ENCODE assay signal across 10 cellular contexts in the genomic region with DNA sequence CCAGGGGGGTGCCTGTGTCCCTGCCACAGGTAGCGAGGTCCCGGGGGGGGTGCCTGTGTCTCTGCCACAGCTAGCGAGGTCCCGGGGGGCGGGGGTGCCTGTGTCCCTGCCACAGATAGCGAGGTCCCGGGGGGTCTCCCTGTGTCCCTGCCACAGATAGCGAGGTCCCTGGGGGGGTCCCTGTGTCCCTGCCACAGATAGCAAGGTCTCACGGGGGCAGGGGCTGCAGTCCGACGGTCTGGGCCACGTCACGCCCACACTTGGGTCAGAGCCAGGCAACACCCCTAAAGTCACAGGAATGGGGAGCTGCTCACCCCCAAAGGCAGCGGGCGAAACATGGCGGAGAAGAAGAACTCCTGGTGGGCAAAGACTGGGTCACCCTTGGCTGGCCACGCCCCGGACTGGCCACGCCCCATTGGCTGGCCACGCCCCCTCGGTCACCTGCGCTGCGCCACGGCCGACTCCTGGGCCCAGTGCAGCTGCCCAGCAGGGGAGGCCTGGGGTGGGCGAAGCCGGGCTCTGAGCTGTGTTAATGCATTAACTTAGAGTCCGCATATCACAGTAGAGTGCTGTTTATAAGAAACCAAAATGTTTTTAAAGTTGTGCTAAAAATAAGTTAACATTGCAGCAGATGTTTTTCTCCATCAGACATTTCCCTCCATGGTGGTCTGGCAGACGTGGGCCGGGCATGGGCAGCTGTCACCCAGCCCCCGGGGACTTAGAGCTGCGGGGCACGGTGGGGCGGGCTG. TPM values are rescaled to one million over a fixed set of nuclear protein-coding genes. Genes with fewer than 3 reads are reported as not detected.
DNase-seq lines count a peak whose midpoint lies in the region; ATAC-seq, FAIRE-seq and TF ChIP-seq lines count a peak whose summit lies in the region.
"Had no signal": no experiment of that assay in that cellular context is flagged by ENCODE, and none has a peak within 500 bp of the region (broad histone marks: within the 10 kb centered on the region; RNA-seq: fewer than 3 reads in every experiment).

No MANE protein-coding gene starts in this region.

- H3K27ac ChIP-seq in prostate gland = no peak overlapping the region
- H3K27ac ChIP-seq: gastrocnemius medialis had no signal

- no peaks in the 10 kb centered on the region for H3K4me1 ChIP-seq in prostate gland (replicated peaks)

- TF ChIP-seq CTCF in prostate gland (IDR thresholded peaks at IDR 0.05) = no peak

- H3K4me3 ChIP-seq in prostate gland = no peak overlapping the region
- H3K4me3 ChIP-seq: gastrocnemius medialis had no signal

- WGBS in prostate gland = 62% methylated on average over 24 of the region's 34 CpGs

- peak; percentile 67 for ATAC-seq in SK-N-SH treated with all-trans-retinoic acid at 6 μM for 48 hours
- ATAC-seq: activated T-cell treated with anti-CD3 and anti-CD28 coated beads, Interleukin-2, amount 50 U/mL, for 72 hours had no signal

- TF ChIP-seq POLR2A in GM12891 (IDR thresholded peaks at IDR 0.05; ENCODE audit: low read depth, low read length) (no peak), prostate gland (IDR thresholded peaks at IDR 0.05) (no peak)

- no peaks in the 10 kb centered on the region for H3K9me3 ChIP-seq in prostate gland
- H3K9me3 ChIP-seq: gastrocnemius medialis had no signal

- H3K36me3 ChIP-seq in prostate gland = no peaks in the 10 kb centered on the region
- H3K36me3 ChIP-seq: gastrocnemius medialis had no signal

- FAIRE-seq in GM12891 (lab: Jason Lieb, UNC) = peak; percentile 90

- intact Hi-C loops in posterior cingulate gyrus (cut with DNase I) (loop anchor here (10.0 kb wide), 1 partner anchor 95 kb away; no protein-coding TSS in a partner anchor), prostate gland (cut with DNase I) (loop anchor here (5.0 kb wide), 1 partner anchor 92 kb away; no protein-coding TSS in a partner anchor)

- no peaks in the 10 kb centered on the region for H3K27me3 ChIP-seq in prostate gland (replicated peaks; ENCODE audit: insufficient read depth)

- DNase-seq in GM12891 (ENCODE audit: insufficient read length, low spot score) = peak; percentile 79
- peak; percentile 74 for DNase-seq in LoVo (ENCODE audit: low spot score)
- DNase-seq in posterior cingulate gyrus = peak in 6 of 10 donors; percentile 7 to 83 (median 34)
- DNase-seq in NOMO-1 treated with dmso at 0.1 percent for 144 hours (lab: John Stamatoyannopoulos, UW; ENCODE audit: unreplicated experiment) = no peak
- no peak for DNase-seq in prostate gland (ENCODE audit: low spot score)
- DNase-seq in HCEC 1CT = no peak
- DNase-seq: activated T-cell treated with anti-CD3 and anti-CD28 coated beads, Interleukin-2, amount 50 U/mL, for 72 hours; gastrocnemius medialis had no signal

TF ChIP-seq in GM12891, 5 proteins besides CTCF, POLR2A, EP300 and RAD21:
- TF ChIP-seq SPI1 (IDR thresholded peaks at IDR 0.05; ENCODE audit: low read depth, low read length) (no peak), TAF1 (IDR thresholded peaks at IDR 0.05; ENCODE audit: low read depth, low read length) (no peak), POLR2AphosphoS5 (IDR thresholded peaks at IDR 0.05; ENCODE audit: low read depth, low read length) (no peak), POU2F2 (IDR thresholded peaks at IDR 0.05; ENCODE audit: low read depth, low read length) (no peak), PAX5 (IDR thresholded peaks at IDR 0.05; ENCODE audit: insufficient read depth, low read length, severe bottlenecking) (peak; percentile 21)
TF ChIP-seq in GM12891: peak in this region for 1.

TF ChIP-seq in SK-N-SH treated with all-trans-retinoic acid at 6 μM for 48 hours, 23 proteins besides CTCF, POLR2A, EP300 and RAD21:
- TF ChIP-seq TOX (CRISPR knock-in tag; IDR thresholded peaks at IDR 0.05; ENCODE audit: borderline replicate concordance) = no peak
- no peak for TF ChIP-seq ZNF70 (CRISPR knock-in tag; IDR thresholded peaks at IDR 0.05)
- TF ChIP-seq PPARA (CRISPR knock-in tag; IDR thresholded peaks at IDR 0.05; ENCODE audit: borderline replicate concordance) = no peak
- TF ChIP-seq, protein P1, sequence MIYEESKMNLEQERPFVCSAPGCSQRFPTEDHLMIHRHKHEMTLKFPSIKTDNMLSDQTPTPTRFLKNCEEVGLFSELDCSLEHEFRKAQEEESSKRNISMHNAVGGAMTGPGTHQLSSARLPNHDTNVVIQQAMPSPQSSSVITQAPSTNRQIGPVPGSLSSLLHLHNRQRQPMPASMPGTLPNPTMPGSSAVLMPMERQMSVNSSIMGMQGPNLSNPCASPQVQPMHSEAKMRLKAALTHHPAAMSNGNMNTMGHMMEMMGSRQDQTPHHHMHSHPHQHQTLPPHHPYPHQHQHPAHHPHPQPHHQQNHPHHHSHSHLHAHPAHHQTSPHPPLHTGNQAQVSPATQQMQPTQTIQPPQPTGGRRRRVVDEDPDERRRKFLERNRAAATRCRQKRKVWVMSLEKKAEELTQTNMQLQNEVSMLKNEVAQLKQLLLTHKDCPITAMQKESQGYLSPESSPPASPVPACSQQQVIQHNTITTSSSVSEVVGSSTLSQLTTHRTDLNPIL (CRISPR knock-in tag; IDR thresholded peaks at IDR 0.05; ENCODE audit: low read depth) = no peak
- no peak for TF ChIP-seq BACH2 (CRISPR knock-in tag; IDR thresholded peaks at IDR 0.05; ENCODE audit: borderline replicate concordance)
- TF ChIP-seq RARB (CRISPR knock-in tag; IDR thresholded peaks at IDR 0.05) = no peak
- TF ChIP-seq, protein P2, sequence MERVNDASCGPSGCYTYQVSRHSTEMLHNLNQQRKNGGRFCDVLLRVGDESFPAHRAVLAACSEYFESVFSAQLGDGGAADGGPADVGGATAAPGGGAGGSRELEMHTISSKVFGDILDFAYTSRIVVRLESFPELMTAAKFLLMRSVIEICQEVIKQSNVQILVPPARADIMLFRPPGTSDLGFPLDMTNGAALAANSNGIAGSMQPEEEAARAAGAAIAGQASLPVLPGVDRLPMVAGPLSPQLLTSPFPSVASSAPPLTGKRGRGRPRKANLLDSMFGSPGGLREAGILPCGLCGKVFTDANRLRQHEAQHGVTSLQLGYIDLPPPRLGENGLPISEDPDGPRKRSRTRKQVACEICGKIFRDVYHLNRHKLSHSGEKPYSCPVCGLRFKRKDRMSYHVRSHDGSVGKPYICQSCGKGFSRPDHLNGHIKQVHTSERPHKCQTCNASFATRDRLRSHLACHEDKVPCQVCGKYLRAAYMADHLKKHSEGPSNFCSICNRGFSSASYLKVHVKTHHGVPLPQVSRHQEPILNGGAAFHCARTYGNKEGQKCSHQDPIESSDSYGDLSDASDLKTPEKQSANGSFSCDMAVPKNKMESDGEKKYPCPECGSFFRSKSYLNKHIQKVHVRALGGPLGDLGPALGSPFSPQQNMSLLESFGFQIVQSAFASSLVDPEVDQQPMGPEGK (CRISPR knock-in tag; IDR thresholded peaks at IDR 0.05; ENCODE audit: borderline replicate concordance) = no peak
- TF ChIP-seq ZNF565 (CRISPR knock-in tag; conservative IDR thresholded peaks at IDR 0.05; ENCODE audit: low read depth) = no peak
- no peak for TF ChIP-seq GLIS3 (CRISPR knock-in tag; IDR thresholded peaks at IDR 0.05)
- TF ChIP-seq SNAI2 (CRISPR knock-in tag; IDR thresholded peaks at IDR 0.05) = no peak
- TF ChIP-seq CSDC2 (CRISPR knock-in tag; IDR thresholded peaks at IDR 0.05) = no peak
- no peak for TF ChIP-seq TCF4 (CRISPR knock-in tag; IDR thresholded peaks at IDR 0.05; ENCODE audit: borderline replicate concordance)
- TF ChIP-seq, protein P3, sequence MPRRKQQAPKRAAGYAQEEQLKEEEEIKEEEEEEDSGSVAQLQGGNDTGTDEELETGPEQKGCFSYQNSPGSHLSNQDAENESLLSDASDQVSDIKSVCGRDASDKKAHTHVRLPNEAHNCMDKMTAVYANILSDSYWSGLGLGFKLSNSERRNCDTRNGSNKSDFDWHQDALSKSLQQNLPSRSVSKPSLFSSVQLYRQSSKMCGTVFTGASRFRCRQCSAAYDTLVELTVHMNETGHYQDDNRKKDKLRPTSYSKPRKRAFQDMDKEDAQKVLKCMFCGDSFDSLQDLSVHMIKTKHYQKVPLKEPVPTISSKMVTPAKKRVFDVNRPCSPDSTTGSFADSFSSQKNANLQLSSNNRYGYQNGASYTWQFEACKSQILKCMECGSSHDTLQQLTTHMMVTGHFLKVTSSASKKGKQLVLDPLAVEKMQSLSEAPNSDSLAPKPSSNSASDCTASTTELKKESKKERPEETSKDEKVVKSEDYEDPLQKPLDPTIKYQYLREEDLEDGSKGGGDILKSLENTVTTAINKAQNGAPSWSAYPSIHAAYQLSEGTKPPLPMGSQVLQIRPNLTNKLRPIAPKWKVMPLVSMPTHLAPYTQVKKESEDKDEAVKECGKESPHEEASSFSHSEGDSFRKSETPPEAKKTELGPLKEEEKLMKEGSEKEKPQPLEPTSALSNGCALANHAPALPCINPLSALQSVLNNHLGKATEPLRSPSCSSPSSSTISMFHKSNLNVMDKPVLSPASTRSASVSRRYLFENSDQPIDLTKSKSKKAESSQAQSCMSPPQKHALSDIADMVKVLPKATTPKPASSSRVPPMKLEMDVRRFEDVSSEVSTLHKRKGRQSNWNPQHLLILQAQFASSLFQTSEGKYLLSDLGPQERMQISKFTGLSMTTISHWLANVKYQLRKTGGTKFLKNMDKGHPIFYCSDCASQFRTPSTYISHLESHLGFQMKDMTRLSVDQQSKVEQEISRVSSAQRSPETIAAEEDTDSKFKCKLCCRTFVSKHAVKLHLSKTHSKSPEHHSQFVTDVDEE (CRISPR knock-in tag; IDR thresholded peaks at IDR 0.05) = no peak
- no peak for TF ChIP-seq OSR1 (CRISPR knock-in tag; IDR thresholded peaks at IDR 0.05)
- no peak for TF ChIP-seq ISL1 (CRISPR knock-in tag; IDR thresholded peaks at IDR 0.05)
- no peak for TF ChIP-seq ZFP3 (CRISPR knock-in tag; IDR thresholded peaks at IDR 0.05)
- TF ChIP-seq ZC3H10 (CRISPR knock-in tag; IDR thresholded peaks at IDR 0.05) = no peak
- no peak for TF ChIP-seq ARNTL (CRISPR knock-in tag; IDR thresholded peaks at IDR 0.05; ENCODE audit: borderline replicate concordance, low read depth)
- no peak for TF ChIP-seq ESRRG (CRISPR knock-in tag; IDR thresholded peaks at IDR 0.05)

RNA-seq across cellular contexts. Expression of gene NOXA1, which starts 7.0 kb away (rescaled TPM):
- polyA plus RNA-seq in GM12891 (2012; ENCODE audit: low read depth, missing spikeins) = 0.89 TPM
- 10 to 100 TPM in 1 of 2 donors, 1 to 10 TPM in 1; 7.5 to 17.1 TPM for total RNA-seq in prostate gland

RNA-seq across cellular contexts. Expression of gene EXD3, which starts 7.2 kb away (rescaled TPM):
- polyA plus RNA-seq in GM12891 (2012; ENCODE audit: low read depth, missing spikeins) = 8.5 TPM
- 10 to 100 TPM; 32.6 to 44.8 TPM for total RNA-seq in prostate gland

RNA-seq across cellular contexts. Expression of gene ENTPD8, which starts 11.0 kb away (rescaled TPM):
- polyA plus RNA-seq in GM12891 (2012; ENCODE audit: low read depth, missing spikeins) = not detected
- 1 to 10 TPM; 1.8 TPM for total RNA-seq in prostate gland
- total RNA-seq: activated T-cell treated with anti-CD3 and anti-CD28 coated beads, Interleukin-2, amount 50 U/mL, for 72 hours; T-helper 2 cell treated with Interferon-gamma antibody and Interleukin-4, amounts not matched to agents 100 ng/mL and 5 ng/mL, for 36 hours had no signal

RNA-seq across cellular contexts. Expression of gene NSMF, which starts 29.0 kb away (rescaled TPM):
- polyA plus RNA-seq in GM12891 (2012; ENCODE audit: low read depth, missing spikeins) = 18.6 TPM
- total RNA-seq in prostate gland = 100 to 1,000 TPM in 1 of 2 donors, 10 to 100 TPM in 1; 42.4 to 128 TPM

Comparison
In these comparisons a context has a peak if more than half of its experiments do, and no peak if none do; other contexts are left out.
1. DNase-seq: peak in GM12891 (single experiment), LoVo (single experiment) and posterior cingulate gyrus (6 of 10); none in NOMO-1 treated with dmso at 0.1 percent for 144 hours (single experiment), prostate gland (single experiment) and HCEC 1CT (single experiment).